9 cellular contexts compared by ENCODE assay signal in genomic region chr13:49649244-49649962, GRCh38. TPM values are rescaled to one million over a fixed set of nuclear protein-coding genes. Genes with fewer than 3 reads are reported as not detected.
DNase-seq lines count a peak whose midpoint lies in the region; ATAC-seq and TF ChIP-seq lines count a peak whose summit lies in the region.
"Had no signal": no experiment of that assay in that cellular context is flagged by ENCODE, and none has a peak within 500 bp of the region (broad histone marks: within the 10 kb centered on the region; RNA-seq: fewer than 3 reads in every experiment).

No MANE protein-coding gene starts in this region.

- peak; percentile 52 for TF ChIP-seq CTCF in fibroblast of the aortic adventitia (IDR thresholded peaks at IDR 0.05; ENCODE audit: insufficient read depth, low read length)

- no peaks in the 10 kb centered on the region for H3K36me3 ChIP-seq in H7 (replicated peaks; ENCODE audit: control insufficient read depth, insufficient read depth, low read length)

- peak; percentile 70 for DNase-seq in H7
- DNase-seq in RKO (ENCODE audit: low spot score): peak; percentile 55
- peak; percentile 55 for DNase-seq in fibroblast of the aortic adventitia (ENCODE audit: low read depth)
- no peak for DNase-seq in sciatic nerve (ENCODE audit: low spot score)
- DNase-seq in activated CD4-positive, alpha-beta T cell treated with anti-CD3 and anti-CD28 coated beads, Interleukin-2, amount 50 U/mL, for 48 hours: no peak
- DNase-seq in SK-N-DZ (ENCODE audit: low spot score): no peak
- DNase-seq in activated CD4-positive, alpha-beta T cell treated with anti-CD3 and anti-CD28 coated beads, Interleukin-2, amount 50 U/mL, for 1 hour: no peak
- DNase-seq: NK-92 treated with Interleukin-12 subunit alpha and Interleukin-12 subunit beta, amount 100 ng/mL, for 24 hours had no signal

- no peaks in the 10 kb centered on the region for H3K27me3 ChIP-seq in H7 (ENCODE audit: control insufficient read depth, insufficient read depth, low read length)

- H3K4me3 ChIP-seq in H7 (ENCODE audit: insufficient read depth, low read depth, low read length) (no peak overlapping the region), fibroblast of the aortic adventitia (ENCODE audit: low read depth, low read length) (no peak overlapping the region)

- peak; percentile 69 for ATAC-seq in sciatic nerve
- no peak for ATAC-seq in GM21717 (IDR thresholded peaks at IDR 0.05; ENCODE audit: unreplicated experiment)

- intact Hi-C loops in sciatic nerve (cut with DNase I): no loop called here

RNA-seq across cellular contexts. Expression of gene ARL11, which starts 21.1 kb away (rescaled TPM):
- total RNA-seq in H7 (2014; rRNA removed; shearing (Covaris generic)): 0.17 and 0.37 TPM in 2 replicates
- not detected in 2 replicates for total RNA-seq in fibroblast of the aortic adventitia (ENCODE audit: low replicate concordance)
- total RNA-seq in sciatic nerve: 1.1 TPM
- 0.03 and 0.45 TPM in 2 replicates for polyA plus RNA-seq in SK-N-DZ (2014; cell fraction: cytosol; rRNA removed)
- polyA plus RNA-seq in SK-N-DZ (2014; cell fraction: nucleus; rRNA removed): 0.11 TPM in 1 of 2 replicates, not detected in the other

RNA-seq across cellular contexts. Expression of gene EBPL, which starts 41.9 kb away (rescaled TPM):
- 70.2 and 85.5 TPM in 2 replicates for total RNA-seq in H7 (2014; rRNA removed; shearing (Covaris generic))
- total RNA-seq in fibroblast of the aortic adventitia (ENCODE audit: low replicate concordance) (37.1 and 47.0 TPM in 2 replicates), sciatic nerve (38.9 TPM)
- 145 and 153 TPM in 2 replicates for polyA plus RNA-seq in SK-N-DZ (2014; cell fraction: cytosol; rRNA removed)
- 84.5 and 84.6 TPM in 2 replicates for polyA plus RNA-seq in SK-N-DZ (2014; cell fraction: nucleus; rRNA removed)

Comparison
In these comparisons a context has a peak if more than half of its experiments do, and no peak if none do; other contexts are left out.
1. DNase-seq: peak in H7 (single experiment), RKO (single experiment) and fibroblast of the aortic adventitia (single experiment); none in sciatic nerve (single experiment), activated CD4-positive, alpha-beta T cell treated with anti-CD3 and anti-CD28 coated beads, Interleukin-2, amount 50 U/mL, for 48 hours (0 of 2), SK-N-DZ (single experiment) and activated CD4-positive, alpha-beta T cell treated with anti-CD3 and anti-CD28 coated beads, Interleukin-2, amount 50 U/mL, for 1 hour (single experiment).